In the genomic region with DNA sequence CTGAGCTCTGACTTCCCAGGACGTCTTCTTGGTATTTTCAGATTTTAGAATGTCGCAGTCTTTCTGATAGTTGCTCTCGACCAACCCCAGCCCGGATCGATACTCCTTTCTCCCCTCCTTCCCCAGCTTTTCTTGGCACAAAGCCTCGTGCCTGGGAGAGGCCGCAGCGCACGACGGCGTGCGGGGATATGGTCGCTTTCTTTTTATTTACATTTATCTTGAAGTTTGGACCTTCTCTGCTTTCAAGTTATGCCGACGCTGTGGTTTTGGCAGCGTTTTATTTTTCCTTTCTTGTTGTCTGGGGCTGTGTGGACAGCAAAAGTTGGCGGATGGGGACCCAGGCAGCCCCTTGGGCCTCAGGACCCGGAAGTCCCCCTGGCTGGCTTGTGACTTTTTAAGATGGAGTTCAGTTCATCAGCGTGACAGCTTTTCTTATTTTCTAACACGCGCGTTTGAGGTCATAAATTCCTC, we compare ENCODE assay signal across 1 cellular context.
A peak's percentile ranks its signal among the peaks of the same experiment; 100 is the strongest.
TF ChIP-seq lines count a peak whose summit lies in the region.

No MANE protein-coding gene starts in this region.

TF ChIP-seq in HepG2, 621 proteins besides CTCF, POLR2A, EP300 and RAD21 (continued from another document and continues in another):
- no peak for TF ChIP-seq ZFP36 (IDR thresholded peaks at IDR 0.05; ENCODE audit: borderline replicate concordance, low read depth, low read length, partially characterized antibody)
- TF ChIP-seq ERF (CRISPR knock-in tag; IDR thresholded peaks at IDR 0.05): no peak
- TF ChIP-seq, protein P1, sequence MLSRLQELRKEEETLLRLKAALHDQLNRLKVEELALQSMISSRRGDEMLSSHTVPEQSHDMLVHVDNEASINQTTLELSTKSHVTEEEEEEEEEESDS (CRISPR knock-in tag; IDR thresholded peaks at IDR 0.05; ENCODE audit: borderline replicate concordance): no peak
- TF ChIP-seq ZNF260 (CRISPR knock-in tag; IDR thresholded peaks at IDR 0.05; ENCODE audit: borderline replicate concordance, low read depth): no peak
- no peak; the same call in 1 of the 2 replicates for TF ChIP-seq THAP9 (CRISPR knock-in tag; IDR thresholded peaks at IDR 0.05; ENCODE audit: borderline replicate concordance)
- peak; percentile 86; the same call in 1 of the 2 replicates for TF ChIP-seq ZNF430 (CRISPR knock-in tag; IDR thresholded peaks at IDR 0.05)
- TF ChIP-seq NFIB (CRISPR knock-in tag; IDR thresholded peaks at IDR 0.05; ENCODE audit: borderline replicate concordance): no peak
- no peak for TF ChIP-seq PCBP1 (IDR thresholded peaks at IDR 0.05; ENCODE audit: borderline replicate concordance, low read depth, low read length)
- TF ChIP-seq TEAD2 (CRISPR knock-in tag; IDR thresholded peaks at IDR 0.05): no peak
- no peak; the same call in 1 of the 2 replicates for TF ChIP-seq TFAP4 (IDR thresholded peaks at IDR 0.05; ENCODE audit: borderline replicate concordance, low read depth)
- no peak for TF ChIP-seq DNMT1 (CRISPR knock-in tag; IDR thresholded peaks at IDR 0.05)
- peak; percentile 72 for TF ChIP-seq FOXK2 (IDR thresholded peaks at IDR 0.05)
- TF ChIP-seq SIX1 (CRISPR knock-in tag; IDR thresholded peaks at IDR 0.05; ENCODE audit: borderline replicate concordance): peak; percentile 51
- 0 out of 2 replicates have a peak, but pooled peaks have one; percentile 40 for TF ChIP-seq ETV6 (CRISPR knock-in tag; conservative IDR thresholded peaks at IDR 0.05)
- peak; percentile 33; the same call in 1 of the 2 replicates for TF ChIP-seq NFKB2 (CRISPR knock-in tag; IDR thresholded peaks at IDR 0.05; ENCODE audit: borderline replicate concordance)
- TF ChIP-seq MLLT10 (CRISPR knock-in tag; IDR thresholded peaks at IDR 0.05): no peak
- no peak for TF ChIP-seq KDM5A (IDR thresholded peaks at IDR 0.05; ENCODE audit: borderline replicate concordance, low read length)
- no peak for TF ChIP-seq ZFYVE20 (CRISPR knock-in tag; IDR thresholded peaks at IDR 0.05; ENCODE audit: borderline replicate concordance, low read depth)
- TF ChIP-seq ZNF761 (CRISPR knock-in tag; conservative IDR thresholded peaks at IDR 0.05): no peak
- no peak for TF ChIP-seq ZNF598 (CRISPR knock-in tag; IDR thresholded peaks at IDR 0.05; ENCODE audit: borderline replicate concordance)
- TF ChIP-seq KLF13 (CRISPR knock-in tag; IDR thresholded peaks at IDR 0.05): no peak
- no peak for TF ChIP-seq ZNF143 (CRISPR knock-in tag; IDR thresholded peaks at IDR 0.05)
- no peak for TF ChIP-seq KMT2A (CRISPR knock-in tag; IDR thresholded peaks at IDR 0.05)
- TF ChIP-seq, protein P2, sequence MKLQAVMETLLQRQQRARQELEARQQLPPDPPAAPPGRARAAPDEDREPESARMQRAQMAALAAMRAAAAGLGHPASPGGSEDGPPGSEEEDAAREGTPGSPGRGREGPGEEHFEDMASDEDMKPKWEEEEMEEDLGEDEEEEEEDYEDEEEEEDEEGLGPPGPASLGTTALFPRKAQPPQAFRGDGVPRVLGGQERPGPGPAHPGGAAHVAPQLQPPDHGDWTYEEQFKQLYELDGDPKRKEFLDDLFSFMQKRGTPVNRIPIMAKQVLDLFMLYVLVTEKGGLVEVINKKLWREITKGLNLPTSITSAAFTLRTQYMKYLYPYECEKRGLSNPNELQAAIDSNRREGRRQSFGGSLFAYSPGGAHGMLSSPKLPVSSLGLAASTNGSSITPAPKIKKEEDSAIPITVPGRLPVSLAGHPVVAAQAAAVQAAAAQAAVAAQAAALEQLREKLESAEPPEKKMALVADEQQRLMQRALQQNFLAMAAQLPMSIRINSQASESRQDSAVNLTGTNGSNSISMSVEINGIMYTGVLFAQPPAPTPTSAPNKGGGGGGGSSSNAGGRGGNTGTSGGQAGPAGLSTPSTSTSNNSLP (IDR thresholded peaks at IDR 0.05; ENCODE audit: low read depth, low read length): 0 out of 2 replicates have a peak, but pooled peaks have one; percentile 63
- TF ChIP-seq SOX13 (IDR thresholded peaks at IDR 0.05): 0 out of 2 replicates have a peak, but pooled peaks have one; percentile 7
- peak in 1 of 2 experiments; percentile 58; a peak in 2 of 4 replicates for TF ChIP-seq SOX13 (CRISPR knock-in tag; conservative IDR thresholded peaks at IDR 0.05 in 1 of 2, IDR thresholded peaks at IDR 0.05 in 1 of 2)
- TF ChIP-seq ZNF777 (CRISPR knock-in tag; IDR thresholded peaks at IDR 0.05): no peak
- no peak for TF ChIP-seq ZNF44 (CRISPR knock-in tag; IDR thresholded peaks at IDR 0.05)
- TF ChIP-seq ZC3H13 (CRISPR knock-in tag; IDR thresholded peaks at IDR 0.05): no peak
- TF ChIP-seq STAT6 (CRISPR knock-in tag; IDR thresholded peaks at IDR 0.05; ENCODE audit: borderline replicate concordance): no peak
- TF ChIP-seq NFRKB (IDR thresholded peaks at IDR 0.05): no peak
- TF ChIP-seq BCLAF1 (IDR thresholded peaks at IDR 0.05): no peak
- TF ChIP-seq ZNF382 (CRISPR knock-in tag; IDR thresholded peaks at IDR 0.05; ENCODE audit: borderline replicate concordance): no peak
- no peak for TF ChIP-seq ZBTB3 (CRISPR knock-in tag; IDR thresholded peaks at IDR 0.05; ENCODE audit: borderline replicate concordance, low read depth)
- TF ChIP-seq, protein P3, sequence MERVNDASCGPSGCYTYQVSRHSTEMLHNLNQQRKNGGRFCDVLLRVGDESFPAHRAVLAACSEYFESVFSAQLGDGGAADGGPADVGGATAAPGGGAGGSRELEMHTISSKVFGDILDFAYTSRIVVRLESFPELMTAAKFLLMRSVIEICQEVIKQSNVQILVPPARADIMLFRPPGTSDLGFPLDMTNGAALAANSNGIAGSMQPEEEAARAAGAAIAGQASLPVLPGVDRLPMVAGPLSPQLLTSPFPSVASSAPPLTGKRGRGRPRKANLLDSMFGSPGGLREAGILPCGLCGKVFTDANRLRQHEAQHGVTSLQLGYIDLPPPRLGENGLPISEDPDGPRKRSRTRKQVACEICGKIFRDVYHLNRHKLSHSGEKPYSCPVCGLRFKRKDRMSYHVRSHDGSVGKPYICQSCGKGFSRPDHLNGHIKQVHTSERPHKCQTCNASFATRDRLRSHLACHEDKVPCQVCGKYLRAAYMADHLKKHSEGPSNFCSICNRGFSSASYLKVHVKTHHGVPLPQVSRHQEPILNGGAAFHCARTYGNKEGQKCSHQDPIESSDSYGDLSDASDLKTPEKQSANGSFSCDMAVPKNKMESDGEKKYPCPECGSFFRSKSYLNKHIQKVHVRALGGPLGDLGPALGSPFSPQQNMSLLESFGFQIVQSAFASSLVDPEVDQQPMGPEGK (CRISPR knock-in tag; IDR thresholded peaks at IDR 0.05): peak; percentile 75; the same call in 1 of the 2 replicates
- no peak for TF ChIP-seq TCF7L2 (IDR thresholded peaks at IDR 0.05; ENCODE audit: low read depth, low read length)
- TF ChIP-seq KAT8 (CRISPR knock-in tag; IDR thresholded peaks at IDR 0.05): 0 out of 2 replicates have a peak, but pooled peaks have one; percentile 63
- no peak for TF ChIP-seq MTF1 (CRISPR knock-in tag; IDR thresholded peaks at IDR 0.05)
- TF ChIP-seq ZNF781 (CRISPR knock-in tag; IDR thresholded peaks at IDR 0.05; ENCODE audit: borderline replicate concordance, not compliant biosample characterization): peak; percentile 91
- TF ChIP-seq, protein P4, sequence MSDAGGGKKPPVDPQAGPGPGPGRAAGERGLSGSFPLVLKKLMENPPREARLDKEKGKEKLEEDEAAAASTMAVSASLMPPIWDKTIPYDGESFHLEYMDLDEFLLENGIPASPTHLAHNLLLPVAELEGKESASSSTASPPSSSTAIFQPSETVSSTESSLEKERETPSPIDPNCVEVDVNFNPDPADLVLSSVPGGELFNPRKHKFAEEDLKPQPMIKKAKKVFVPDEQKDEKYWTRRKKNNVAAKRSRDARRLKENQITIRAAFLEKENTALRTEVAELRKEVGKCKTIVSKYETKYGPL (CRISPR knock-in tag; IDR thresholded peaks at IDR 0.05): no peak
- no peak for TF ChIP-seq ZNF256 (CRISPR knock-in tag; conservative IDR thresholded peaks at IDR 0.05)
- TF ChIP-seq CENPX (CRISPR knock-in tag; IDR thresholded peaks at IDR 0.05): no peak
- TF ChIP-seq IRF1 (CRISPR knock-in tag; IDR thresholded peaks at IDR 0.05; ENCODE audit: low read depth): no peak
- TF ChIP-seq KAT7 (CRISPR knock-in tag; IDR thresholded peaks at IDR 0.05; ENCODE audit: borderline replicate concordance): no peak
- TF ChIP-seq ZNF75D (CRISPR knock-in tag; IDR thresholded peaks at IDR 0.05; ENCODE audit: borderline replicate concordance): no peak
- TF ChIP-seq PHF21A (CRISPR knock-in tag; IDR thresholded peaks at IDR 0.05): peak; percentile 81
- 0 out of 2 replicates have a peak, but pooled peaks have one; percentile 39 for TF ChIP-seq ZNF264 (CRISPR knock-in tag; IDR thresholded peaks at IDR 0.05)
- no peak for TF ChIP-seq SAFB2 (CRISPR knock-in tag; IDR thresholded peaks at IDR 0.05; ENCODE audit: borderline replicate concordance, low read depth)
- TF ChIP-seq HOXA5 (CRISPR knock-in tag; IDR thresholded peaks at IDR 0.05): no peak
- TF ChIP-seq ZNF776 (CRISPR knock-in tag; IDR thresholded peaks at IDR 0.05): no peak
- TF ChIP-seq ZNF775 (CRISPR knock-in tag; IDR thresholded peaks at IDR 0.05; ENCODE audit: borderline replicate concordance): peak; percentile 62; the same call in 1 of the 2 replicates
- TF ChIP-seq CBX1 (IDR thresholded peaks at IDR 0.05; ENCODE audit: low read depth): no peak
- no peak for TF ChIP-seq ZNF10 (CRISPR knock-in tag; IDR thresholded peaks at IDR 0.05; ENCODE audit: borderline replicate concordance, low read depth)
- no peak for TF ChIP-seq ZNF451 (CRISPR knock-in tag; IDR thresholded peaks at IDR 0.05)
- TF ChIP-seq NCOA1 (CRISPR knock-in tag; IDR thresholded peaks at IDR 0.05): no peak
